In the genomic region with DNA sequence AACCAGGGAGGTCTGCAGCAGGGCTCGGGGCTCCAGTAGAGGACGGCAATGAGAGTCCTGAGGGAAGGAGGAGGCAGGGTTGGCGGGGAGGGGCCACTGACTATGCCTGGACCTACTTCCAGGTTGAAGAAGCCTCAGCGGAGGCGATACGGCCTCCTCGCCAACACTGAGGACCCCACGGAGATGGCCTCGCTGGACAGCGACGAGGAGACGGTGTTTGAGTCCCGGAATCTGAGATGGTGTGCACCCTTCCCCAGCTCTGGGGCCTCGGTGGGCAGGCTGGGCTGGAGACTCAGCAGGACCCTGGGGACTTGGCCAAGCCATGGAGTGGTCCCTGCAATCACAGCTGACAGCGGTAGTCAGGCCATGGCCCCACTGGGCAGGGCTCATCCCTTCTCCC, we compare ENCODE assay signal across 1 cellular context.
TF ChIP-seq lines count a peak whose summit lies in the region.

No MANE protein-coding gene starts in this region.

TF ChIP-seq in WTC11, 78 proteins besides CTCF, POLR2A, EP300 and RAD21:
- TF ChIP-seq NR2C2 (CRISPR knock-in tag; IDR thresholded peaks at IDR 0.05) (no peak), RORB (CRISPR knock-in tag; IDR thresholded peaks at IDR 0.05) (no peak), ZNF396 (CRISPR knock-in tag; IDR thresholded peaks at IDR 0.05; ENCODE audit: borderline replicate concordance) (no peak)
TF ChIP-seq in WTC11: peak in this region for 0.
